In genomic region chr1:204623894-204624361, GRCh38 we compare ENCODE assay signal across 9 cellular contexts.
DNase-seq lines count a peak whose midpoint lies in the region; ATAC-seq lines count a peak whose summit lies in the region.
"Had no signal": no experiment of that assay in that cellular context is flagged by ENCODE, and none has a peak within 500 bp of the region (broad histone marks: within the 10 kb centered on the region; RNA-seq: fewer than 3 reads in every experiment).

No MANE protein-coding gene starts in this region.

- no peaks in the 10 kb centered on the region for H3K36me3 Mint-ChIP-seq in activated CD8-positive, alpha-beta T cell treated with anti-CD3 and anti-CD28 coated beads, Interleukin-2, amount 10 ng/mL, durations not matched to agents 7 days and 5 days (ENCODE audit: low read depth)
- no peaks in the 10 kb centered on the region for H3K36me3 Mint-ChIP-seq in naive B cell

- CTCF ChIA-PET in activated CD8-positive, alpha-beta T cell treated with anti-CD3 and anti-CD28 coated beads, Interleukin-2, amount 10 ng/mL, durations not matched to agents 7 days and 5 days (lab: Charles Lee): interaction anchor here (0.7 to 5.0 kb wide), 14 partner anchors 11 to 438 kb away, joined by 3 to 46 read pairs (median 4); partner anchors contain the start of gene MDM4

- H3K4me1 Mint-ChIP-seq in activated CD8-positive, alpha-beta T cell treated with anti-CD3 and anti-CD28 coated beads, Interleukin-2, amount 10 ng/mL, durations not matched to agents 7 days and 5 days (ENCODE audit: low read depth): no peaks in the 10 kb centered on the region
- H3K4me1 Mint-ChIP-seq in naive B cell: peaks cover 0 to 4% (median 0%) of the 10 kb centered on the region in 3 donors

- no peaks in the 10 kb centered on the region for H3K27me3 Mint-ChIP-seq in activated CD8-positive, alpha-beta T cell treated with anti-CD3 and anti-CD28 coated beads, Interleukin-2, amount 10 ng/mL, durations not matched to agents 7 days and 5 days (ENCODE audit: low read depth)
- no peaks in the 10 kb centered on the region for H3K27me3 Mint-ChIP-seq in naive B cell

- DNase-seq in NCI-H1417 (lab: John Stamatoyannopoulos, UW) (peak; percentile 30 to 40 (median 31)), NCI-H1417 treated with DMSO at 0.1 percent for 48 hours (lab: John Stamatoyannopoulos, UW) (no peak), Kasumi-1 (lab: John Stamatoyannopoulos, UW) (peak; percentile 3 to 23), naive B cell (peak; percentile 5), NCI-H2081 (lab: John Stamatoyannopoulos, UW) (no peak), NCI-H187 treated with DMSO at 0.1 percent for 48 hours (lab: John Stamatoyannopoulos, UW) (no peak)
- DNase-seq in activated CD8-positive, alpha-beta T cell treated with anti-CD3 and anti-CD28 coated beads, Interleukin-2, amount 10 ng/mL, durations not matched to agents 7 days and 5 days: peak; percentile 38

- peak; percentile 68 for ATAC-seq in activated CD8-positive, alpha-beta T cell treated with anti-CD3 and anti-CD28 coated beads, Interleukin-2, amount 10 ng/mL, durations not matched to agents 7 days and 5 days
- peak; percentile 38 to 45 for ATAC-seq in naive B cell (ENCODE audit: low read depth in 2 of 2)
- no peak for ATAC-seq in HG03520 (IDR thresholded peaks at IDR 0.05; ENCODE audit: unreplicated experiment)
- ATAC-seq: body of pancreas had no signal

- no peak overlapping the region for H3K27ac Mint-ChIP-seq in activated CD8-positive, alpha-beta T cell treated with anti-CD3 and anti-CD28 coated beads, Interleukin-2, amount 10 ng/mL, durations not matched to agents 7 days and 5 days
- H3K27ac Mint-ChIP-seq in naive B cell: no peak overlapping the region

- POLR2A ChIA-PET in activated CD8-positive, alpha-beta T cell treated with anti-CD3 and anti-CD28 coated beads, Interleukin-2, amount 10 ng/mL, durations not matched to agents 7 days and 5 days (lab: Charles Lee): no interaction called here

- H3K4me3 Mint-ChIP-seq in activated CD8-positive, alpha-beta T cell treated with anti-CD3 and anti-CD28 coated beads, Interleukin-2, amount 10 ng/mL, durations not matched to agents 7 days and 5 days: no peak overlapping the region
- no peak overlapping the region for H3K4me3 Mint-ChIP-seq in naive B cell

- H3K9me3 Mint-ChIP-seq in activated CD8-positive, alpha-beta T cell treated with anti-CD3 and anti-CD28 coated beads, Interleukin-2, amount 10 ng/mL, durations not matched to agents 7 days and 5 days (ENCODE audit: insufficient read depth): no peaks in the 10 kb centered on the region
- H3K9me3 Mint-ChIP-seq in naive B cell: no peaks in the 10 kb centered on the region

Comparison
In these comparisons a context has a peak if more than half of its experiments do, and no peak if none do; other contexts are left out.
1. DNase-seq: peak in NCI-H1417 (3 of 3), Kasumi-1 (2 of 2), activated CD8-positive, alpha-beta T cell treated with anti-CD3 and anti-CD28 coated beads, Interleukin-2, amount 10 ng/mL, durations not matched to agents 7 days and 5 days (single experiment) and naive B cell (single experiment); none in NCI-H1417 treated with DMSO at 0.1 percent for 48 hours (single experiment), NCI-H2081 (0 of 2) and NCI-H187 treated with DMSO at 0.1 percent for 48 hours (single experiment).